In the genomic region with DNA sequence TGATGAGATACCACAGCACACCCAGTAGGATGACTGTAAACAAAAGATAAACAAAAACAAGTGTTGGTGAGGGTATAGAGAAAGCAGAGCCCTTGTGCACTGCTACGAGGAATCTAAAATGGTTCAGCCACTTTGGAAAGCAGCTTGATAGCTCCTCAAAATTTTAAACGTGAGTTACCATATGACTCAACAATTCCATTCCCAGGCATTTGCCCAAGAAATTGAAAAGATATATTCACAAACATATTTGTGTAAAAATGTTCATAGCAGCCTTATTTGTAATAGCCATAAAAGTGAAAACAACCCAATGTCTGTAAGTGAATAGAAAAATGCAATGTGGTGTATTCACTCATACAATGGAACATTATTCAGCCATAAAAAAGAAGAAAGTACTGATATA, we compare ENCODE assay signal across 21 cellular contexts.
DNase-seq lines count a peak whose midpoint lies in the region; ATAC-seq and TF ChIP-seq lines count a peak whose summit lies in the region.
"Had no signal": no experiment of that assay in that cellular context is flagged by ENCODE, and none has a peak within 500 bp of the region (broad histone marks: within the 10 kb centered on the region; RNA-seq: fewer than 3 reads in every experiment).

No MANE protein-coding gene starts in this region.

- no peaks in the 10 kb centered on the region for H3K36me3 Mint-ChIP-seq in CD14-positive monocyte
- H3K36me3 Mint-ChIP-seq: T-cell had no signal

- intact Hi-C loops in CD14-positive monocyte (cut with micrococcal nuclease): no loop called here

- ATAC-seq in GM19035 (IDR thresholded peaks at IDR 0.05; ENCODE audit: unreplicated experiment): no peak
- ATAC-seq in GM18870 (IDR thresholded peaks at IDR 0.05; ENCODE audit: unreplicated experiment): no peak
- ATAC-seq: T-cell had no signal

- no peak overlapping the region for H3K4me3 Mint-ChIP-seq in CD14-positive monocyte
- H3K4me3 Mint-ChIP-seq: B cell, T-cell had no signal

- no peak for TF ChIP-seq CTCF in CD14-positive monocyte (IDR thresholded peaks at IDR 0.05)

- DNase-seq in GM04503 (ENCODE audit: low read depth) (peak; percentile 49), M059J (ENCODE audit: low read depth) (peak; percentile 52), fibroblast of peridontal ligament (ENCODE audit: extremely low read depth) (peak; percentile 20), pons (ENCODE audit: low spot score) (no peak), CD14-positive monocyte (ENCODE audit: low spot score) (no peak)
- DNase-seq: DMS153, DND-41, H9, KG1, MM.1S, NCI-H1694, NCI-H2029 treated with DMSO at 0.1 percent for 48 hours, NCI-H446 treated with DMSO at 0.1 percent for 48 hours, NCI-H526, PC-9, Right ventricle myocardium superior, RPMI8226, T-cell had no signal

- peaks cover 6% of the 10 kb centered on the region for H3K4me1 Mint-ChIP-seq in CD14-positive monocyte
- H3K4me1 Mint-ChIP-seq: B cell, T-cell had no signal

- peaks cover 0 to 1% (median 1%) of the 10 kb centered on the region in 3 donors for H3K27me3 Mint-ChIP-seq in CD14-positive monocyte (ENCODE audit: low read depth in 3 of 3)
- H3K27me3 Mint-ChIP-seq: B cell had no signal

- H3K27ac Mint-ChIP-seq in CD14-positive monocyte: no peak overlapping the region
- H3K27ac Mint-ChIP-seq: B cell, T-cell had no signal

- peaks cover 0 to 3% (median 0%) of the 10 kb centered on the region in 7 donors for H3K9me3 Mint-ChIP-seq in CD14-positive monocyte

Comparison
In these comparisons a context has a peak if more than half of its experiments do, and no peak if none do; other contexts are left out.
1. DNase-seq: peak in GM04503 (single experiment), M059J (single experiment) and fibroblast of peridontal ligament (single experiment); none in pons (single experiment) and CD14-positive monocyte (single experiment).